In the genomic region with DNA sequence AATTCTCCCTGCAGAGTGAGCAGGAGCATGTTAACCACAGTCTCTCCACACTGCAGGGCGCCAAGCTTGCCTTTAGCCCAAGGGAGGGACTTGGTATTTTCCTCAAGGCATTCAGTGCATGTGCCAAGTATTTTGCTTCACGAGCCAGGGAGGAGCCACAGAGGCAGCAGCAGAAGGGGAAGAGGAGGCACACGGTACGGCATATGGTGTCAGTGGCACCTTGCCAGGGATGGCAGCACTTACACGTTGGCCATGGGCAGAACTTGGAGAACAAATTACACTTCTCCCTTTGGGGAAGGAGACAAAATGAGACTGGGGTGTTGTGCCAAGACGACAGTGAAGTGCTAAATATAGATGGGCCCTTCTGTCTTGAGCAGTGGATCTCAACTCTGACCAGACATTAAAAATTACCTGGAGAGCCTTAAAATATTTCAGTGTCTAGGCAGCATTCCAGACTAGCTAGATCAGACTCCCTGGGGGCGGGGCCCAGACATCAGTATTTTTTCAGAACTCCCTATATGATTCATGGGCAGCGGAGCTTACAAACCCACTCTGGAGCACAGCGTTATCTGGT, we compare ENCODE assay signal across 11 cellular contexts.
DNase-seq lines count a peak whose midpoint lies in the region; ATAC-seq and TF ChIP-seq lines count a peak whose summit lies in the region.
"Had no signal": no experiment of that assay in that cellular context is flagged by ENCODE, and none has a peak within 500 bp of the region (broad histone marks: within the 10 kb centered on the region; RNA-seq: fewer than 3 reads in every experiment).

No MANE protein-coding gene starts in this region.

- peak overlapping the region; percentile 91 for H3K27ac ChIP-seq in RWPE2 (ENCODE audit: poor library complexity, severe bottlenecking)
- no peak overlapping the region for H3K27ac ChIP-seq in hepatocyte
- no peak overlapping the region for H3K27ac ChIP-seq in suprapubic skin
- H3K27ac ChIP-seq: BLaER1 treated with 17β-estradiol and CSF1 and Interleukin-3, amounts not matched to agents 10 nM and 100 nM had no signal

- H3K9me2 ChIP-seq in hepatocyte (replicated peaks; ENCODE audit: insufficient read depth): no peaks in the 10 kb centered on the region

- H3K36me3 ChIP-seq in RWPE2 (ENCODE audit: low read depth) (no peaks in the 10 kb centered on the region), hepatocyte (replicated peaks; ENCODE audit: insufficient read depth, low read depth) (no peaks in the 10 kb centered on the region), suprapubic skin (no peaks in the 10 kb centered on the region), BE2C (no peaks in the 10 kb centered on the region)
- H3K36me3 ChIP-seq: BLaER1 treated with 17β-estradiol and CSF1 and Interleukin-3, amounts not matched to agents 10 nM and 100 nM had no signal

- no peak overlapping the region for H3K4me2 ChIP-seq in hepatocyte
- H3K4me2 ChIP-seq: BLaER1 treated with 17β-estradiol and CSF1 and Interleukin-3, amounts not matched to agents 10 nM and 100 nM had no signal

- no peak for TF ChIP-seq CTCF in RWPE2 (IDR thresholded peaks at IDR 0.05; ENCODE audit: poor library complexity, severe bottlenecking)
- TF ChIP-seq CTCF in hepatocyte (IDR thresholded peaks at IDR 0.05; ENCODE audit: poor library complexity): no peak
- TF ChIP-seq CTCF in suprapubic skin (IDR thresholded peaks at IDR 0.05): no peak
- TF ChIP-seq CTCF in BE2C (IDR thresholded peaks at IDR 0.05; ENCODE audit: low read depth, low read length): no peak

- H3K4me1 ChIP-seq in RWPE2 (ENCODE audit: insufficient read depth, poor library complexity, severe bottlenecking) (peaks cover 21% of the 10 kb centered on the region), hepatocyte (ENCODE audit: insufficient read depth) (peaks cover 13% of the 10 kb centered on the region), suprapubic skin (no peaks in the 10 kb centered on the region), BE2C (no peaks in the 10 kb centered on the region)
- H3K4me1 ChIP-seq: BLaER1 treated with 17β-estradiol and CSF1 and Interleukin-3, amounts not matched to agents 10 nM and 100 nM had no signal

- H2AFZ ChIP-seq in hepatocyte: no peak overlapping the region

- no peaks in the 10 kb centered on the region for H4K20me1 ChIP-seq in hepatocyte (ENCODE audit: insufficient read depth, poor library complexity, severe bottlenecking)
- H4K20me1 ChIP-seq: BLaER1 treated with 17β-estradiol and CSF1 and Interleukin-3, amounts not matched to agents 10 nM and 100 nM had no signal

- H3K4me3 ChIP-seq in RWPE2 (ENCODE audit: severe bottlenecking) (no peak overlapping the region), hepatocyte (no peak overlapping the region), suprapubic skin (no peak overlapping the region), BE2C (ENCODE audit: low read depth, low read length) (no peak overlapping the region)
- H3K4me3 ChIP-seq: BLaER1 treated with 17β-estradiol and CSF1 and Interleukin-3, amounts not matched to agents 10 nM and 100 nM; GM12878 had no signal

- 62% methylated on average over 9 of the region's 9 CpGs for WGBS in hepatocyte (ENCODE audit: low lambda C conversion rate, missing lambda C conversion rate)
- 27% methylated on average over 9 of the region's 9 CpGs for WGBS in suprapubic skin

- ATAC-seq in RWPE2 (ENCODE audit: low read depth) (peak; percentile 86), GM18861 (IDR thresholded peaks at IDR 0.05; ENCODE audit: unreplicated experiment) (no peak)
- ATAC-seq: activated CD4-positive, CD25-positive, alpha-beta regulatory T cell treated with anti-CD3 and anti-CD28 coated beads, Interleukin-2, amount 50 U/mL, for 24 hours; GM12878 had no signal

- H3K9me3 ChIP-seq in RWPE2 (ENCODE audit: severe bottlenecking) (peaks cover 2% of the 10 kb centered on the region), hepatocyte (ENCODE audit: low read depth) (no peaks in the 10 kb centered on the region), suprapubic skin (no peaks in the 10 kb centered on the region), BE2C (no peaks in the 10 kb centered on the region)
- H3K9me3 ChIP-seq: BLaER1 treated with 17β-estradiol and CSF1 and Interleukin-3, amounts not matched to agents 10 nM and 100 nM had no signal

- H3K27me3 ChIP-seq in RWPE2 (ENCODE audit: insufficient read depth, poor library complexity, severe bottlenecking) (no peaks in the 10 kb centered on the region), hepatocyte (no peaks in the 10 kb centered on the region), suprapubic skin (no peaks in the 10 kb centered on the region), BE2C (no peaks in the 10 kb centered on the region)
- H3K27me3 ChIP-seq: BLaER1 treated with 17β-estradiol and CSF1 and Interleukin-3, amounts not matched to agents 10 nM and 100 nM had no signal

- no peaks in the 10 kb centered on the region for H3K79me2 ChIP-seq in hepatocyte

- DNase-seq in A172 (ENCODE audit: low spot score) (peak; percentile 91), GOT3 (lab: John Stamatoyannopoulos, UW) (peak; percentile 44), RWPE2 (ENCODE audit: low spot score) (peak; percentile 87), hepatocyte (ENCODE audit: low spot score) (peak; percentile 69), GM19238 (ENCODE audit: insufficient read length, low spot score) (no peak), suprapubic skin (ENCODE audit: low spot score in 2 of 2) (no peak), BE2C (no peak)

- TF ChIP-seq POLR2A in suprapubic skin (IDR thresholded peaks at IDR 0.05): no peak

- TF ChIP-seq EP300 in suprapubic skin (IDR thresholded peaks at IDR 0.05): no peak

Comparison
In these comparisons a context has a peak if more than half of its experiments do, and no peak if none do; other contexts are left out.
1. DNase-seq: peak in A172 (single experiment), GOT3 (single experiment), RWPE2 (single experiment) and hepatocyte (single experiment); none in GM19238 (single experiment), suprapubic skin (0 of 2) and BE2C (single experiment).